ENCODE assay signal across 4 cellular contexts in the genomic region with DNA sequence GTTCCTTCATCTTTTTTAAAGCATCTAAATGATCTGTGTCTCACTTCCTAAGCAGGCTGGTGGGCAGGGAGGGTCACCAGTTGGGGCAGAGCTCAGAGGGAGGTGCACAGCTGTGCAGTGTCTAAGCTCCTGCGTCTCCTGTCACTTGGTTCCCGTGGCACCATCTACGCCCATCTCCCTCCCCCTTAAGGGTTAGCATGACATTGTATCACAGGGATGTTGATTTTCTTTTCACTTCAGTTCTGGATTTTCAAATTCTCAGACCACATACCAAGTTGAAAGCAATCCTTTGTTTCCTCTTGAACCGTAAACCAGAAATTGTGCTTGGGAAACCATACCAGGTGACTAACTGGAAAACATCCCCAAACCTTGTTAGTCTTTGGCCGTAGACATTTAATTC.
"Had no signal": no experiment of that assay in that cellular context is flagged by ENCODE, and none has a peak within 500 bp of the region (broad histone marks: within the 10 kb centered on the region; RNA-seq: fewer than 3 reads in every experiment).

No MANE protein-coding gene starts in this region.

- H2AFZ ChIP-seq: GM23338 had no signal

- H3K27ac Mint-ChIP-seq: GM23338, H9 had no signal

- ATAC-seq: GM23338 had no signal

- DNase-seq: H9, HCEC 1CT, IMR-90 had no signal

- H3K9me3 Mint-ChIP-seq: GM23338, H9 had no signal

- H3K4me2 ChIP-seq: GM23338 had no signal

- H3K4me3 ChIP-seq: GM23338 had no signal

- H3K4me3 Mint-ChIP-seq: GM23338, H9 had no signal
